ENCODE assay signal across 24 cellular contexts in genomic region chr10:83533290-83533689, GRCh38.
A peak's percentile ranks its signal among the peaks of the same experiment; 100 is the strongest.
DNase-seq lines count a peak whose midpoint lies in the region; ATAC-seq lines count a peak whose summit lies in the region.
"Had no signal": no experiment of that assay in that cellular context is flagged by ENCODE, and none has a peak within 500 bp of the region (broad histone marks: within the 10 kb centered on the region; RNA-seq: fewer than 3 reads in every experiment).

No MANE protein-coding gene starts in this region.

- no peak for DNase-seq in NCI-H2227 (lab: John Stamatoyannopoulos, UW; ENCODE audit: unreplicated experiment)
- no peak for DNase-seq in activated CD4-positive, alpha-beta T cell treated with anti-CD3 and anti-CD28 coated beads, Interleukin-2, amount 50 U/mL, for 4 hours
- DNase-seq in NCI-H774 (lab: John Stamatoyannopoulos, UW) = no peak
- no peak for DNase-seq in epidermal melanocyte (ENCODE audit: insufficient read length, low spot score)
- DNase-seq: activated gamma-delta T cell; activated naive CD8-positive, alpha-beta T cell treated with anti-CD3 and anti-CD28 coated beads, Interleukin-2, amount 50 U/mL, for 24 hours; activated T-cell treated with anti-CD3 and anti-CD28 coated beads, Interleukin-2, amount 50 U/mL, for 1 hour; AML-193; CD4-positive, alpha-beta memory T cell; DMS 273 treated with DMSO at 0.1 percent for 48 hours; HFFc6; Karpas-422; midbrain; natural killer cell; NCI-H524 treated with DMSO at 0.1 percent for 48 hours; small intestine; stimulated activated CD4-positive, alpha-beta T cell treated with anti-CD3 and anti-CD28 coated beads, Interleukin-2, amount 100 ng/mL, for 24 hours; T-cell had no signal

- ATAC-seq in GM18498 (IDR thresholded peaks at IDR 0.05; ENCODE audit: unreplicated experiment) (peak; percentile 92), GM18909 (IDR thresholded peaks at IDR 0.05; ENCODE audit: poor library complexity, unreplicated experiment) (peak; percentile 65), GM21515 (IDR thresholded peaks at IDR 0.05; ENCODE audit: unreplicated experiment) (peak; percentile 73), HG03196 (IDR thresholded peaks at IDR 0.05; ENCODE audit: unreplicated experiment) (peak; percentile 63)
- ATAC-seq: activated CD4-positive, CD25-positive, alpha-beta regulatory T cell treated with anti-CD3 and anti-CD28 coated beads, Interleukin-2, amount 50 U/mL, for 24 hours; activated naive CD8-positive, alpha-beta T cell treated with anti-CD3 and anti-CD28 coated beads, Interleukin-2, amount 50 U/mL, for 24 hours; natural killer cell; stimulated activated effector memory CD8-positive, alpha-beta T cell treated with anti-CD3 and anti-CD28 coated beads, Interleukin-12 subunit alpha, Interleukin-12 subunit beta, amount 100 ng/mL, for 72 hours; T-cell had no signal
